Comparison of ENCODE assay signal across 22 cellular contexts in the genomic region with DNA sequence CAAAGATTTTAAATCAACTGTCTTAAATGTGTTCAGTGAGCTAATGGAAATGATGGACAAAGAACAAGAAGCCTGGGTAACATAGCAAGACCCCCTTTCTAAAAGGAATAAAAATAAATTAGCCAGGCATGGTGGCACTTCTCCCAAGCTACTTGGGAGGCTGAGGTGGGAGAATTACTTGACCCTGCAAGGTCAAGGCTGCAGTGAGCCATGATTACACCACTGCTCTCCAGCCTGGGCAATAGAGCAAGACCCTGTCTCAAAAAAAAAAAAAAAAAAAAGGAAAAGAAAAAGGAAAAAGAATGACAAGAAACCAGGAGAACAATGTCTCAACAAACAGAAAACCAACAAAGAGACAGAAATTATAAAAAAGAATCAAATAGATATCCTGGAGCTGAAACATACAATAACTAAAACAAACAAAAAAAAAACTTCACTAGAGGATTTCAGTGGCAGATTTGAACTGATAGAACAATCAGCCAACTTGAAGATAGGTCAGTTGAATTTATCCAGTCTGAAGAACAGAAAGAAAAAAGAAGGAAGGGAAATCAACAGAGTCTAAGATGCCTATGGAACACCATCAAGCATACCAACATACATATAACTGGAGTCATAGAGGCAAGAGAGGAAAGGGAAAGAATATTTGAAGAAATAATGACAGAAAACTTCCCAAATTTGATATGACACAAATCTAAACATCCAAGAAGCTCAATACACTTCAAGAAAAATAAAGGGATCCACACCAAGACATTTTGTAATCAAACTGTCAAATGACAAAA. TPM values are rescaled to one million over a fixed set of nuclear protein-coding genes. Genes with fewer than 3 reads are reported as not detected.
DNase-seq lines count a peak whose midpoint lies in the region; ATAC-seq and TF ChIP-seq lines count a peak whose summit lies in the region.
"Had no signal": no experiment of that assay in that cellular context is flagged by ENCODE, and none has a peak within 500 bp of the region (broad histone marks: within the 10 kb centered on the region; RNA-seq: fewer than 3 reads in every experiment).

No MANE protein-coding gene starts in this region.

- H3K4me1 ChIP-seq in Loucy (ENCODE audit: insufficient read depth, low read length, poor library complexity, severe bottlenecking): peaks cover 21% of the 10 kb centered on the region
- H3K4me1 ChIP-seq: gastrocnemius medialis, SJSA1 had no signal

- peaks cover 9 to 46% of the 10 kb centered on the region in 2 donors for H3K36me3 Mint-ChIP-seq in activated T-cell treated with anti-CD3 and anti-CD28 coated beads, Interleukin-2, amount 50 U/mL, for 72 hours (ENCODE audit: insufficient read depth in 2 of 2)
- H3K36me3 Mint-ChIP-seq in activated naive CD8-positive, alpha-beta T cell treated with anti-CD3 and anti-CD28 coated beads, Interleukin-2, amount 50 U/mL, for 24 hours (ENCODE audit: low read depth): peaks cover 45% of the 10 kb centered on the region

- no peaks in the 10 kb centered on the region for H3K27me3 Mint-ChIP-seq in activated T-cell treated with anti-CD3 and anti-CD28 coated beads, Interleukin-2, amount 50 U/mL, for 72 hours (ENCODE audit: low read depth)
- no peaks in the 10 kb centered on the region for H3K27me3 Mint-ChIP-seq in activated naive CD8-positive, alpha-beta T cell treated with anti-CD3 and anti-CD28 coated beads, Interleukin-2, amount 50 U/mL, for 24 hours
- H3K27me3 Mint-ChIP-seq in stimulated activated naive CD8-positive, alpha-beta T cell treated with anti-CD3 and anti-CD28 coated beads, Interleukin-15, amount 100 ng/mL, for 72 hours: no peaks in the 10 kb centered on the region
- H3K27me3 Mint-ChIP-seq: activated B cell treated with CpG ODN at 0.5 μM for 24 hours had no signal

- H3K36me3 ChIP-seq in Loucy (ENCODE audit: insufficient read depth, low read length): peaks cover 16% of the 10 kb centered on the region; the same call in 1 of the 2 replicates
- H3K36me3 ChIP-seq: gastrocnemius medialis, thoracic aorta had no signal

- no peak overlapping the region for H3K4me3 ChIP-seq in Loucy (ENCODE audit: low read length, poor library complexity, severe bottlenecking)
- H3K4me3 ChIP-seq: gastrocnemius medialis, GM23338, SJSA1, thoracic aorta had no signal

- H3K27me3 ChIP-seq in Loucy (ENCODE audit: insufficient read depth, low read length, poor library complexity, severe bottlenecking): no peaks in the 10 kb centered on the region
- H3K27me3 ChIP-seq: gastrocnemius medialis, SJSA1 had no signal

- intact Hi-C loops in sciatic nerve (cut with DNase I): no loop called here

- no peaks in the 10 kb centered on the region for H3K9me2 ChIP-seq in Loucy (replicated peaks; ENCODE audit: low read depth, low read length)

- no peak for DNase-seq in activated T-cell treated with anti-CD3 and anti-CD28 coated beads, Interleukin-2, amount 50 U/mL, for 72 hours
- no peak for DNase-seq in activated T-cell treated with anti-CD3 and anti-CD28 coated beads, Interleukin-2, amount 50 U/mL, for 1 hour
- DNase-seq in activated naive CD8-positive, alpha-beta T cell treated with anti-CD3 and anti-CD28 coated beads, Interleukin-2, amount 50 U/mL, for 24 hours: no peak
- no peak for DNase-seq in stimulated activated naive CD8-positive, alpha-beta T cell treated with anti-CD3 and anti-CD28 coated beads, Interleukin-15, amount 100 ng/mL, for 72 hours
- DNase-seq in sciatic nerve (ENCODE audit: low spot score) (no peak), AG08396 (ENCODE audit: low spot score) (no peak)
- DNase-seq: activated B cell treated with CpG ODN at 0.5 μM for 24 hours; activated naive CD4-positive, alpha-beta T cell; DND-41; effector CD4-positive, alpha-beta T cell; gastrocnemius medialis; KG1; kidney; MV-4-11; NCI-H1930; NCI-H2227 treated with DMSO at 0.1 percent for 48 hours; NCI-H82 had no signal

- peaks cover 86% of the 10 kb centered on the region for H3K79me2 ChIP-seq in Loucy (ENCODE audit: insufficient read depth, low read length)

- H3K4me2 ChIP-seq in Loucy (ENCODE audit: low read depth, low read length, poor library complexity, severe bottlenecking): peak overlapping the region; percentile 73

- H3K9me3 Mint-ChIP-seq in activated T-cell treated with anti-CD3 and anti-CD28 coated beads, Interleukin-2, amount 50 U/mL, for 72 hours: peaks cover 0 to 2% of the 10 kb centered on the region in 2 donors
- no peaks in the 10 kb centered on the region for H3K9me3 Mint-ChIP-seq in activated naive CD8-positive, alpha-beta T cell treated with anti-CD3 and anti-CD28 coated beads, Interleukin-2, amount 50 U/mL, for 24 hours
- H3K9me3 Mint-ChIP-seq in stimulated activated naive CD8-positive, alpha-beta T cell treated with anti-CD3 and anti-CD28 coated beads, Interleukin-15, amount 100 ng/mL, for 72 hours: peaks cover 0 to 4% of the 10 kb centered on the region in 2 donors

- H3K9me3 ChIP-seq in Loucy (ENCODE audit: insufficient read depth, low read depth, low read length): no peaks in the 10 kb centered on the region
- H3K9me3 ChIP-seq: gastrocnemius medialis, SJSA1 had no signal

- H4K20me1 ChIP-seq in Loucy (ENCODE audit: insufficient read depth, low read length, poor library complexity, severe bottlenecking): peaks cover 42% of the 10 kb centered on the region

- H3F3A ChIP-seq in Loucy (ENCODE audit: low read depth): no peaks in the 10 kb centered on the region

- H3K4me3 Mint-ChIP-seq in activated T-cell treated with anti-CD3 and anti-CD28 coated beads, Interleukin-2, amount 50 U/mL, for 72 hours: peak overlapping the region; percentile 3 to 40
- no peak overlapping the region for H3K4me3 Mint-ChIP-seq in activated naive CD8-positive, alpha-beta T cell treated with anti-CD3 and anti-CD28 coated beads, Interleukin-2, amount 50 U/mL, for 24 hours
- peak overlapping the region; percentile 36 to 37 for H3K4me3 Mint-ChIP-seq in stimulated activated naive CD8-positive, alpha-beta T cell treated with anti-CD3 and anti-CD28 coated beads, Interleukin-15, amount 100 ng/mL, for 72 hours
- H3K4me3 Mint-ChIP-seq: activated B cell treated with CpG ODN at 0.5 μM for 24 hours, GM23338 had no signal

- no peak for TF ChIP-seq CTCF in Loucy (conservative IDR thresholded peaks at IDR 0.05; ENCODE audit: low read length)

- peaks cover 28% of the 10 kb centered on the region for H3K4me1 Mint-ChIP-seq in activated T-cell treated with anti-CD3 and anti-CD28 coated beads, Interleukin-2, amount 50 U/mL, for 72 hours (ENCODE audit: low read depth)
- peaks cover 34% of the 10 kb centered on the region for H3K4me1 Mint-ChIP-seq in activated naive CD8-positive, alpha-beta T cell treated with anti-CD3 and anti-CD28 coated beads, Interleukin-2, amount 50 U/mL, for 24 hours
- H3K4me1 Mint-ChIP-seq in stimulated activated naive CD8-positive, alpha-beta T cell treated with anti-CD3 and anti-CD28 coated beads, Interleukin-15, amount 100 ng/mL, for 72 hours: peaks cover 42% of the 10 kb centered on the region

- peak overlapping the region; percentile 83 for H3K27ac Mint-ChIP-seq in activated T-cell treated with anti-CD3 and anti-CD28 coated beads, Interleukin-2, amount 50 U/mL, for 72 hours
- H3K27ac Mint-ChIP-seq in activated naive CD8-positive, alpha-beta T cell treated with anti-CD3 and anti-CD28 coated beads, Interleukin-2, amount 50 U/mL, for 24 hours: peak overlapping the region; percentile 41
- peak overlapping the region; percentile 49 to 55 for H3K27ac Mint-ChIP-seq in stimulated activated naive CD8-positive, alpha-beta T cell treated with anti-CD3 and anti-CD28 coated beads, Interleukin-15, amount 100 ng/mL, for 72 hours

- H2AFZ ChIP-seq in Loucy (ENCODE audit: low read length): no peak overlapping the region
- H2AFZ ChIP-seq: GM23338 had no signal

- no peak overlapping the region for H3K9ac ChIP-seq in Loucy (ENCODE audit: low read depth, low read length, poor library complexity, severe bottlenecking)

- ATAC-seq in activated T-cell treated with anti-CD3 and anti-CD28 coated beads, Interleukin-2, amount 50 U/mL, for 72 hours (replicated peaks in 1 of 2): no peak
- no peak for ATAC-seq in activated naive CD8-positive, alpha-beta T cell treated with anti-CD3 and anti-CD28 coated beads, Interleukin-2, amount 50 U/mL, for 24 hours
- ATAC-seq in stimulated activated naive CD8-positive, alpha-beta T cell treated with anti-CD3 and anti-CD28 coated beads, Interleukin-15, amount 100 ng/mL, for 72 hours: no peak
- no peak for ATAC-seq in sciatic nerve
- ATAC-seq: esophagus mucosa, gastrocnemius medialis, GM23338 had no signal

RNA-seq across cellular contexts. Expression of gene SLC35D2, which starts 16.8 kb away (rescaled TPM):
- total RNA-seq in activated T-cell treated with anti-CD3 and anti-CD28 coated beads, Interleukin-2, amount 50 U/mL, for 72 hours: 10 to 100 TPM in 1 of 2 donors, 1 to 10 TPM in 1; 5.4 to 14.0 TPM
- total RNA-seq in sciatic nerve: 30.3 TPM

RNA-seq across cellular contexts. Expression of gene ZNF367, which starts 17.8 kb away (rescaled TPM):
- total RNA-seq in activated T-cell treated with anti-CD3 and anti-CD28 coated beads, Interleukin-2, amount 50 U/mL, for 72 hours: 10 to 100 TPM; 22.6 to 24.7 TPM
- 1.6 TPM for total RNA-seq in sciatic nerve

RNA-seq across cellular contexts. Expression of gene HABP4, which starts 49.6 kb away (rescaled TPM):
- 10 to 100 TPM; 13.4 to 17.5 TPM for total RNA-seq in activated T-cell treated with anti-CD3 and anti-CD28 coated beads, Interleukin-2, amount 50 U/mL, for 72 hours
- 32.0 TPM for total RNA-seq in sciatic nerve
